ENCODE assay signal across 8 cellular contexts in the genomic region with DNA sequence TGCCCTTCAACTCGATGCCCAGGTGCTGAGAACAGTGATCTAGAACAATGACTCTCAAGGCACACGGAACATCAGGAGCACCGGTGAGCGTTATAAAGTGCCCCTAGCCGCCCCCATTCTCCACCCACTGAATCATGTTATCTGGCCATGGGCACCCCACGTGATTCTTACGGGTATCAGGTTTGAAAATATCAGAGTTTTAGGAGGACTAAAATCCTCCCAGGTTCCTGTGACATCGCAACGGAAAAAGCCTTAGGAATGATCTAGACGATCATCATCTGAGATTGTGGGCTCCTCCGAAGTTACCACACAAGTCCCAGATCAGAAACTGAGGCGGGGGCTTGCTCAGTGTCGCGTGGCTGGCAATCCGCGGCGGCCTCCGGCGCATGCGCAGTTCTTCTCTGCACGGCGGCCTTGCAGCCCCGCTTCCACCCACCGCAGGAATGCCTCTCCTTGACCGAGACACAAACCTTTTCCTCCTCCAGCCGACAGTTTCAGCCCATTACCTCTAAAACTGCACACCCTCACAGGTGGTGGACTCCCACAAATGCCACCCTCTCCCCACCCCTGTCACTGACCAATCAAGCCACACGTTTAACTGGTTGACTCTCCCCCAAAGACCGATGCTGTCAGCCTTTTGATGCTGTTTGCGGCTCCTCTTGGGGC. TPM values are rescaled to one million over a fixed set of nuclear protein-coding genes. Genes with fewer than 3 reads are reported as not detected.
DNase-seq lines count a peak whose midpoint lies in the region; ATAC-seq and TF ChIP-seq lines count a peak whose summit lies in the region.

No MANE protein-coding gene starts in this region.

- H3K4me2 ChIP-seq in MM.1S (ENCODE audit: low read depth, low read length): peak overlapping the region; percentile 21; the same call in 1 of the 2 replicates

- peaks cover 32% of the 10 kb centered on the region for H3K4me1 Mint-ChIP-seq in HFFc6 (ENCODE audit: low read depth)

- H3K4me3 ChIP-seq in MM.1S (ENCODE audit: low read length) (no peak overlapping the region; the same call in 1 of the 2 replicates), skin epidermis (peak overlapping the region in 4 of 7 experiments; percentile 14 to 16 (median 14))

- DNase-seq in MM.1S (no peak), activated T-helper 1 cell treated with Interleukin-2 at 50 U/mL for 16 hours (ENCODE audit: low read depth) (peak; percentile 23), Right ventricle myocardium superior (peak; percentile 73), NCI-H1694 (lab: John Stamatoyannopoulos, UW) (no peak), HFFc6 (no peak)

- peak overlapping the region; percentile 46 for H2AFZ ChIP-seq in MM.1S (ENCODE audit: low read length)

- H3K27ac ChIP-seq in MM.1S (ENCODE audit: low read length) (no peak overlapping the region), skin epidermis (peak overlapping the region in 1 of 21 experiments; percentile 14)

- H3F3A ChIP-seq in MM.1S (ENCODE audit: insufficient read depth, low read length): no peaks in the 10 kb centered on the region

- intact Hi-C loops in Right ventricle myocardium superior (cut with DNase I): no loop called here

- H3K9me3 Mint-ChIP-seq in HFFc6: no peaks in the 10 kb centered on the region

- no peaks in the 10 kb centered on the region for H3K9me3 ChIP-seq in MM.1S (replicated peaks; ENCODE audit: insufficient read depth, low read length)

- TF ChIP-seq CTCF in MM.1S (IDR thresholded peaks at IDR 0.05; ENCODE audit: low read length): no peak
- TF ChIP-seq CTCF in HFFc6 (IDR thresholded peaks at IDR 0.05): no peak

- no peak overlapping the region for H3K27ac Mint-ChIP-seq in HFFc6

- H3K79me2 ChIP-seq in MM.1S (ENCODE audit: low read length): no peaks in the 10 kb centered on the region

- H3K9ac ChIP-seq in MM.1S (ENCODE audit: low read length): no peak overlapping the region

- H3K36me3 Mint-ChIP-seq in HFFc6 (ENCODE audit: low read depth): no peaks in the 10 kb centered on the region

- H3K4me1 ChIP-seq in MM.1S (ENCODE audit: low read length): peaks cover 1% of the 10 kb centered on the region; the same call in 1 of the 2 replicates

- no peaks in the 10 kb centered on the region for H3K9me2 ChIP-seq in MM.1S (replicated peaks; ENCODE audit: insufficient read depth, low read length)

- H3K27me3 ChIP-seq in MM.1S (replicated peaks; ENCODE audit: insufficient read depth, low read length): 0 out of 2 replicates have a peak, but pooled peaks cover 4% of the 10 kb centered on the region

- H3K36me3 ChIP-seq in MM.1S (replicated peaks; ENCODE audit: insufficient read depth, low read length): no peaks in the 10 kb centered on the region

- peaks cover 2% of the 10 kb centered on the region for H3K27me3 Mint-ChIP-seq in HFFc6 (ENCODE audit: insufficient read depth)

- ATAC-seq in Right ventricle myocardium superior (ENCODE audit: poor library complexity) (peak; percentile 77), HG02610 (IDR thresholded peaks at IDR 0.05; ENCODE audit: unreplicated experiment) (no peak), HG02840 (IDR thresholded peaks at IDR 0.05; ENCODE audit: low FRiP score, unreplicated experiment) (no peak)

- H3K4me3 Mint-ChIP-seq in HFFc6: no peak overlapping the region

- no peaks in the 10 kb centered on the region for H4K20me1 ChIP-seq in MM.1S (ENCODE audit: insufficient read depth, low read length)

RNA-seq across cellular contexts. Expression of gene MRPL33, which starts 5.8 kb away (rescaled TPM):
- total RNA-seq in Right ventricle myocardium superior: 356 TPM
- 100 to 1,000 TPM; 106 to 151 (median 128) TPM for total RNA-seq in HFFc6 (2021; fragmentation: NEBNext Ultra II Directional; extraction: Animal tissue kit (Norgen Biotek cat#: 25700))

Comparison
In these comparisons a context has a peak if more than half of its experiments do, and no peak if none do; other contexts are left out.
1. DNase-seq: peak in activated T-helper 1 cell treated with Interleukin-2 at 50 U/mL for 16 hours (single experiment) and Right ventricle myocardium superior (single experiment); none in MM.1S (single experiment), NCI-H1694 (single experiment) and HFFc6 (single experiment).